In the genomic region with DNA sequence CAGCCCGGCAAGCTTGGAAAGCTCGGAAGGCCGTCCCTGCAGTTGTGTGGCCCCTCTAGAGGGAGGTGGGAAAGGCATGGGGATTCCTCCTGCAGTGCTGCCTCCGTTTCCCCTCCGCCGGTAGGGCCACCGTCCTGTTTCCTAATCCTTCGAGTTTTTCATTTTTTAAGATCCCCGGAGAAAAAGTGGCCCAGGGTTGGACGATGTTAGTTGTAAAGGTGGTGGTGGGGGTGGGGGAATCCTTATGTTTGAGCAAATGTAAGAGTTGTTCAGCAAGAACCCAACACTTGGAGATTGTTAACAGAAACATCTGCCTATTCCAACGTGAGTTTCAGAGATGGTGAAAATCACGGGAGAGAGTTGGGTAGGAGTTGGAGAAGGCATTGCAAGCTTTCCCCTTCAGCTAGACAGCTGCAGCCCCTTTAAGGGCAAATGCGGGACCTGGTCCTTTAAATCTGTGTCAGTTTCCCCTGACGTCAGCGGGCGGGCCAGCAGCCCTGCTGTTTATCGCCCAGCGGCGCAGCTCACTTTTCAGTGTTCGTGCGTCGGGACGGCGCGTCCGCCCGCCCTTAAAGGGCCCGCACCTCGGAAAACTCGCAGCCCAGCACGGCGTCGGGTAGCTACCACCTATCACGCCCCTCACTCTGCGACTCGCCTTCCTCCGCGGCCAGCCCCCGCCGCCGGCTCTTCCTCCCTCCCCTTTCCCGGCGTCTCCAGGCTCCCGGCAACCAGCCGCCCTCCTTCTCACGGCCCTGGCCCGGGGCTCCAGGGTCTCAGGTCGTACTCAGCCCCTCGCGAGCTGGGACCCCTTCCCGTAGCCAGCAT, we compare ENCODE assay signal across 9 cellular contexts.
DNase-seq lines count a peak whose midpoint lies in the region; ATAC-seq, FAIRE-seq and TF ChIP-seq lines count a peak whose summit lies in the region.
"Had no signal": no experiment of that assay in that cellular context is flagged by ENCODE, and none has a peak within 500 bp of the region (broad histone marks: within the 10 kb centered on the region; RNA-seq: fewer than 3 reads in every experiment).

A gene (plus strand): TSS at position 534 of the 825 bp plus-strand sequence. CDS start 521 bp downstream, outside the sequence.

- peak; percentile 53 for FAIRE-seq in islet of Langerhans (lab: Jason Lieb, UNC)
- FAIRE-seq: colon had no signal

- DNase-seq in AG09309 (ENCODE audit: low read depth) (peak; percentile 52), NCI-H446 treated with DMSO at 0.1 percent for 48 hours (lab: John Stamatoyannopoulos, UW) (peak; percentile 77), cerebellar cortex (ENCODE audit: low spot score) (peak; percentile 97)
- DNase-seq in stimulated activated CD4-positive, alpha-beta T cell treated with anti-CD3 and anti-CD28 coated beads, Interleukin-12 subunit alpha, Interleukin-12 subunit beta, amount 100 ng/mL, for 4 hours = peak; percentile 84

- ATAC-seq in GM19025 (IDR thresholded peaks at IDR 0.05; ENCODE audit: low read depth, unreplicated experiment) = peak; percentile 90
- peak; percentile 90 for ATAC-seq in HG03354 (IDR thresholded peaks at IDR 0.05; ENCODE audit: poor library complexity, severe bottlenecking, unreplicated experiment)
- ATAC-seq in activated CD4-positive, CD25-positive, alpha-beta regulatory T cell treated with anti-CD3 and anti-CD28 coated beads, Interleukin-2, amount 50 U/mL, for 24 hours = peak; percentile 98 to 99

- no peak for TF ChIP-seq CTCF in AG09309 (IDR thresholded peaks at IDR 0.05; ENCODE audit: control insufficient read depth, insufficient read depth, low read depth, low read length, missing control alignments)

- peak within 1 kb of the TSS; percentile 62 for H3K4me3 ChIP-seq in AG09309 (ENCODE audit: control insufficient read depth, low read depth, low read length)

Comparison
In these comparisons a context has a peak if more than half of its experiments do, and no peak if none do; other contexts are left out.
1. Peak in every context shown above with its lines: DNase-seq, ATAC-seq and H3K4me3 ChIP-seq.